In the genomic region with DNA sequence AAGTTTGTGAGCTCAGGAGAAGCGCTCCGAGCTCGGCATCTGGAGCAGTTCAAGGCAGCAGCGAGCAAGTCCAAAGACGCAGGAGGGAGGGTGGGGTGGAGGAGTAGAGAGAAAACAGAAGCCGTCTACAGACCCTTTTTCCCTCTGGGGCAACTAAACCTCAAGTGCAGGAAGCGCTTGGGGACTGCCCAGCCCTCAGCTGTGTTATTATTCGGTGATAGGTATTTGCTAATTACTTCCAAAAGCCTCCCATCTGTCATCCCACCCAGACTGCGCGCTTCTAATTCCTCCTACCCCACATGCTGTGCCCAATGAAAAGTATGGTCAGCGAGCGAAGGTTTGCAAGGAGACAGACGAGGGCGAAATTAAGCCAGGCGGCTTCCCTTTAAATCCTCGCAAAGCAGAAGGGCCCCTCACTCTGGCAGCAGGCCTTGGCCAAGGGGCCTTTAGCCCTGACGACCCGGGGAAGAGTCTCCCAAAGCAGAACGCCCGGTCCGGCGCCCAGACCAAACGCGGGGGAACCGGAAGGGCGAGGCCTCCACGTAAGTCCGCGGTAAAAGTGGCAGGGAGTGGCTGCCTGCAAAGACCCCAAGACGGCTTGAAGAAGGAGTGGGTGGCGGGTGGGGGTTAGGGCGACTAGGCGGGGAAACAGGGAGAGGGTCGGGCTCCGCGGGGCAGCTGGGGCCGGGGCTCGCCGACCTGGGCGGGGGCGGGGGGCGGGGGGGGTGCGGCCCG, we compare ENCODE assay signal across 8 cellular contexts. TPM values are rescaled to one million over a fixed set of nuclear protein-coding genes. Genes with fewer than 3 reads are reported as not detected.
DNase-seq lines count a peak whose midpoint lies in the region; TF ChIP-seq lines count a peak whose summit lies in the region.

No MANE protein-coding gene starts in this region.

- POLR2A ChIA-PET in Caco-2 (lab: Charles Lee): interaction anchor here (1.0 kb wide), 1 partner anchor 84 kb away, joined by 6 read pairs; no protein-coding TSS in a partner anchor

- peak overlapping the region; percentile 92 for H3K27ac ChIP-seq in muscle layer of colon (ENCODE audit: low read depth, low read length)

- CTCF ChIA-PET in Caco-2 (lab: Charles Lee): interaction anchor here (0.9 to 3.7 kb wide), 4 partner anchors 22 to 85 kb away, joined by 4 to 36 read pairs (median 13); no protein-coding TSS in a partner anchor

- H3K4me3 ChIP-seq in Caco-2 (ENCODE audit: low read depth, low read length): peak overlapping the region; percentile 89
- H3K4me3 ChIP-seq in muscle layer of colon (ENCODE audit: low read depth in 1 of 2, low read length in 2 of 2): peak overlapping the region; percentile 52 to 69

- no peaks in the 10 kb centered on the region for H3K9me3 ChIP-seq in Caco-2
- no peaks in the 10 kb centered on the region for H3K9me3 ChIP-seq in muscle layer of colon (ENCODE audit: low read length)

- intact Hi-C loops in Caco-2 (cut with micrococcal nuclease; ENCODE audit: unreplicated experiment): loop anchor here (1.0 kb wide), 2 partner anchors 30 to 36 kb away; no protein-coding TSS in a partner anchor

- H3K4me1 Mint-ChIP-seq in Caco-2 (ENCODE audit: low read depth, unreplicated experiment): peaks cover 48% of the 10 kb centered on the region

- no peaks in the 10 kb centered on the region for H3K27me3 Mint-ChIP-seq in Caco-2 (ENCODE audit: insufficient read depth, unreplicated experiment)

- H3K27ac Mint-ChIP-seq in Caco-2 (ENCODE audit: unreplicated experiment): peak overlapping the region; percentile 39

- peaks cover 3% of the 10 kb centered on the region; the same call in 1 of the 2 replicates for H3K36me3 ChIP-seq in Caco-2 (ENCODE audit: control insufficient read depth, insufficient read depth, low read length)
- H3K36me3 ChIP-seq in muscle layer of colon (ENCODE audit: insufficient read depth, low read length): no peaks in the 10 kb centered on the region

- BruUV-seq in Caco-2 (replicated peaks; lab: Mats Ljungman, UMichigan): TSS peak; percentile 80

- H3K27me3 ChIP-seq in Caco-2 (replicated peaks; ENCODE audit: control insufficient read depth, insufficient read depth, low read length) (no peaks in the 10 kb centered on the region), muscle layer of colon (ENCODE audit: control insufficient read depth in 1 of 2, insufficient read depth in 2 of 2, low read length in 2 of 2) (no peaks in the 10 kb centered on the region)

- H3K9me3 Mint-ChIP-seq in Caco-2 (ENCODE audit: unreplicated experiment): no peaks in the 10 kb centered on the region

- peak overlapping the region; percentile 79 for H3K4me3 Mint-ChIP-seq in Caco-2 (ENCODE audit: unreplicated experiment)

- no peak for TF ChIP-seq CTCF in Caco-2 (IDR thresholded peaks at IDR 0.05; ENCODE audit: insufficient read depth in 1 of 2, low read depth in 1 of 2, low read length in 1 of 2, severe bottlenecking in 1 of 2, unreplicated experiment in 1 of 2)

- no peaks in the 10 kb centered on the region for H3K36me3 Mint-ChIP-seq in Caco-2 (ENCODE audit: insufficient read depth, unreplicated experiment)

- H3K4me1 ChIP-seq in Caco-2: peaks cover 64% of the 10 kb centered on the region
- peaks cover 52% of the 10 kb centered on the region for H3K4me1 ChIP-seq in muscle layer of colon (ENCODE audit: insufficient read depth, low read length)

- DNase-seq in Caco-2: peak; percentile 68 to 70
- DNase-seq in NCI-H69 (lab: John Stamatoyannopoulos, UW): peak; percentile 87
- peak; percentile 80 for DNase-seq in ecto neural progenitor cell (ENCODE audit: low spot score)
- DNase-seq in T-helper 1 cell: no peak
- DNase-seq in NCI-H1048 (lab: John Stamatoyannopoulos, UW): no peak
- DNase-seq in hippocampal formation (lab: John Stamatoyannopoulos, UW): no peak
- DNase-seq in central memory CD4-positive, alpha-beta T cell: no peak

- peak overlapping the region; percentile 94 for H3K9ac ChIP-seq in muscle layer of colon (ENCODE audit: low read length)

RNA-seq across cellular contexts. Expression of gene CD9, which starts 0.5 kb away (rescaled TPM):
- 170 and 179 TPM in 2 replicates for total RNA-seq in Caco-2 (2022)

Comparison
In these comparisons a context has a peak if more than half of its experiments do, and no peak if none do; other contexts are left out.
1. DNase-seq: peak in Caco-2 (2 of 2), NCI-H69 (single experiment) and ecto neural progenitor cell (single experiment); none in T-helper 1 cell (0 of 5), NCI-H1048 (single experiment), hippocampal formation (0 of 2) and central memory CD4-positive, alpha-beta T cell (single experiment).